Comparison of ENCODE assay signal across 9 cellular contexts in the genomic region with DNA sequence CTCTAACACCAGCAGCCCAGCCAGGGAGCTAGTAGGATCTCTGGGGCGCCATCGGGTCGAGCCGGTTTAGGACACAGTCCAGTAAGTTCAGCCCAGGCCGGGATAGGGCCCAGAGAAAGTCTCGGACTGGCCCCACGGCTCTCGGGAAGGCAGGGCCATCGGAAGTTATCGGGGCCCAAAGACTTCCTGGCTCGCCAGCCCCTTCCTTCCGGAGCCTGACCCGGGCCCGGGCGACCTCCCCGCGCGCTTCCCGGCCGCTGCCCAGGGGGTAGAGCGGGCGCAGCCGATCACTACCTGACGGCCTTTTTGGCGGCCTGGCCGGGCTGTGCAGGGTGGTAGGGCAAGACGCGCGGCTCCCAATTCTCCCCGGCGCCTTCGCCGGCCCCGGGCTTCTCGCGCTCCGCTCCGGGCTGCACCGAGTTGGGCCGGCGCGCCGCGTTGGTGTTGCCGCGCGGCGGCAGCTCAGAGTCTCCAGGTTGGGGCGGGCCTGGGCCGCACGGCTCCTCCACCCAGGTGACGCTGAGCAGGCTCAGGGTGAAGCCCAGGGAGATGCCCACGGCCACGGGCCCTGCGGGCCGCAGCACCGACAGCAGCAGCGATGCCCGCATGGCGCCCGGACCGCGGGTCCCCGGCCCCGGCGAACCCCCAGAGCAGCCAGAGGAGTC. TPM values are rescaled to one million over a fixed set of nuclear protein-coding genes. Genes with fewer than 3 reads are reported as not detected.
DNase-seq lines count a peak whose midpoint lies in the region; ATAC-seq, FAIRE-seq and TF ChIP-seq lines count a peak whose summit lies in the region.
"Had no signal": no experiment of that assay in that cellular context is flagged by ENCODE, and none has a peak within 500 bp of the region (broad histone marks: within the 10 kb centered on the region; RNA-seq: fewer than 3 reads in every experiment).

No MANE protein-coding gene starts in this region.

- H4K91ac ChIP-seq in mesenchymal stem cell (ENCODE audit: low read length), result peak overlapping the region; percentile 79

- H3K27ac ChIP-seq in OCI-LY3 (ENCODE audit: low read length), result peak overlapping the region; percentile 60
- H3K27ac ChIP-seq in mesenchymal stem cell (ENCODE audit: low read length, poor library complexity, severe bottlenecking), result peak overlapping the region; percentile 63
- peak overlapping the region; percentile 85 for H3K27ac ChIP-seq in upper lobe of right lung

- H2BK120ac ChIP-seq in mesenchymal stem cell (ENCODE audit: low read depth, low read length), result peak overlapping the region; percentile 83

- H3K9me3 Mint-ChIP-seq in dendritic cell treated with granulocyte-macrophage colony-stimulating factor and Interleukin-4, amounts not matched to agents 40 ng/mL and 50 ng/mL, for 4 days, result no peaks in the 10 kb centered on the region

- peak overlapping the region; percentile 93 for H2BK15ac ChIP-seq in mesenchymal stem cell (ENCODE audit: low read depth, poor library complexity, severe bottlenecking)

- peaks cover 14% of the 10 kb centered on the region; the same call in 1 of the 2 replicates for H4K20me1 ChIP-seq in OCI-LY3 (ENCODE audit: insufficient read depth, low read length)

- H2BK12ac ChIP-seq in mesenchymal stem cell (ENCODE audit: low read length in 2 of 2), result no peak overlapping the region

- intact Hi-C loops in dendritic cell treated with granulocyte-macrophage colony-stimulating factor and Interleukin-4, amounts not matched to agents 40 ng/mL and 50 ng/mL, for 4 days (cut with micrococcal nuclease), result no loop called here
- intact Hi-C loops in upper lobe of right lung (cut with DNase I), result no loop called here

- H2AK5ac ChIP-seq in mesenchymal stem cell (ENCODE audit: low read length, severe bottlenecking), result no peak overlapping the region

- WGBS in mesenchymal stem cell, result under 1% methylated on average over 62 of the region's 66 CpGs

- H3K79me1 ChIP-seq in mesenchymal stem cell (replicated peaks; ENCODE audit: low read length, poor library complexity, severe bottlenecking), result peaks cover 26% of the 10 kb centered on the region

- no peaks in the 10 kb centered on the region for H3K9me3 ChIP-seq in OCI-LY3 (ENCODE audit: insufficient read depth, low read length)
- H3K9me3 ChIP-seq in mesenchymal stem cell (ENCODE audit: control insufficient read depth, low read length), result no peaks in the 10 kb centered on the region
- H3K9me3 ChIP-seq in upper lobe of right lung, result no peaks in the 10 kb centered on the region

- peak; percentile 17 for ATAC-seq in GM18508 (IDR thresholded peaks at IDR 0.05; ENCODE audit: insufficient read depth, unreplicated experiment)
- ATAC-seq in HG02870 (IDR thresholded peaks at IDR 0.05; ENCODE audit: unreplicated experiment), result peak; percentile 29
- peak; percentile 38 for ATAC-seq in upper lobe of right lung

- H3K4me1 Mint-ChIP-seq in dendritic cell treated with granulocyte-macrophage colony-stimulating factor and Interleukin-4, amounts not matched to agents 40 ng/mL and 50 ng/mL, for 4 days (ENCODE audit: low read depth), result peaks cover 9% of the 10 kb centered on the region

- DNase-seq in Ammon's horn (ENCODE audit: low spot score) (peak; percentile 39), mesenchymal stem cell (peak; percentile 57), upper lobe of right lung (peak; percentile 77), HTR-8/SVneo (ENCODE audit: insufficient read length, low spot score) (no peak)

- peak overlapping the region; percentile 48 for H3K4me3 Mint-ChIP-seq in dendritic cell treated with granulocyte-macrophage colony-stimulating factor and Interleukin-4, amounts not matched to agents 40 ng/mL and 50 ng/mL, for 4 days

- H3K9ac ChIP-seq in OCI-LY3 (ENCODE audit: low read length) (peak overlapping the region; percentile 83), mesenchymal stem cell (ENCODE audit: low read length) (peak overlapping the region; percentile 94)

- H3K4me1 ChIP-seq in OCI-LY3 (ENCODE audit: low read length) (peaks cover 6% of the 10 kb centered on the region), mesenchymal stem cell (ENCODE audit: control insufficient read depth, insufficient read depth, low read depth, low read length) (peaks cover 35% of the 10 kb centered on the region), upper lobe of right lung (peaks cover 24% of the 10 kb centered on the region)

- peaks cover 76% of the 10 kb centered on the region for H3K27me3 Mint-ChIP-seq in dendritic cell treated with granulocyte-macrophage colony-stimulating factor and Interleukin-4, amounts not matched to agents 40 ng/mL and 50 ng/mL, for 4 days

- H3K14ac ChIP-seq in mesenchymal stem cell (ENCODE audit: low read length in 2 of 2), result peak overlapping the region in 1 of 2 experiments; percentile 22

- H3K4me2 ChIP-seq in OCI-LY3 (ENCODE audit: low read length), result peak overlapping the region; percentile 97
- peak overlapping the region; percentile 85 for H3K4me2 ChIP-seq in mesenchymal stem cell (ENCODE audit: low read length, poor library complexity, severe bottlenecking)

- peak overlapping the region; percentile 37 to 84 for H3K18ac ChIP-seq in mesenchymal stem cell (ENCODE audit: low read depth in 1 of 2, low read length in 2 of 2)

- peak overlapping the region; percentile 53 for H4K8ac ChIP-seq in mesenchymal stem cell (ENCODE audit: low read length)

- peaks cover 8% of the 10 kb centered on the region for H3K79me2 ChIP-seq in OCI-LY3 (ENCODE audit: low read length)

- no peak overlapping the region for H3K23ac ChIP-seq in mesenchymal stem cell (ENCODE audit: low read length in 2 of 2)

- peak overlapping the region; percentile 99 for H3K4me3 ChIP-seq in OCI-LY3 (ENCODE audit: low read length)
- H3K4me3 ChIP-seq in mesenchymal stem cell (ENCODE audit: insufficient read depth in 1 of 2, low read depth in 1 of 2, low read length in 2 of 2), result peak overlapping the region; percentile 84 to 95
- H3K4me3 ChIP-seq in upper lobe of right lung, result peak overlapping the region; percentile 70

- H3K4ac ChIP-seq in mesenchymal stem cell (ENCODE audit: low read depth in 1 of 2, low read length in 2 of 2), result no peak overlapping the region

- no peak overlapping the region for H2BK5ac ChIP-seq in mesenchymal stem cell (ENCODE audit: low read depth, low read length, poor library complexity, severe bottlenecking)

- no peak for FAIRE-seq in HTR-8/SVneo (lab: Jason Lieb, UNC)

- peak overlapping the region; percentile 39 for H3K27ac Mint-ChIP-seq in dendritic cell treated with granulocyte-macrophage colony-stimulating factor and Interleukin-4, amounts not matched to agents 40 ng/mL and 50 ng/mL, for 4 days

- no peak for TF ChIP-seq CTCF in OCI-LY3 (IDR thresholded peaks at IDR 0.05; ENCODE audit: low read depth, low read length)
- TF ChIP-seq CTCF in upper lobe of right lung (IDR thresholded peaks at IDR 0.05), result no peak

- H3K27me3 ChIP-seq in OCI-LY3 (ENCODE audit: low read depth, low read length) (no peaks in the 10 kb centered on the region), mesenchymal stem cell (ENCODE audit: control insufficient read depth in 1 of 2, insufficient read depth in 1 of 2, low read length in 2 of 2) (peaks cover 0 to 3% of the 10 kb centered on the region in 2 experiments), upper lobe of right lung (no peaks in the 10 kb centered on the region)

- H2AFZ ChIP-seq in OCI-LY3 (ENCODE audit: low read depth, low read length), result peak overlapping the region; percentile 41; the same call in 1 of the 2 replicates
- H2AFZ ChIP-seq in mesenchymal stem cell (ENCODE audit: low read depth, low read length), result peak overlapping the region; percentile 49

- H3K36me3 ChIP-seq in OCI-LY3 (replicated peaks; ENCODE audit: low read depth, low read length) (peaks cover 8% of the 10 kb centered on the region), mesenchymal stem cell (ENCODE audit: control insufficient read depth in 1 of 2, insufficient read depth in 2 of 2, low read depth in 1 of 2, low read length in 2 of 2) (peaks cover 41 to 44% of the 10 kb centered on the region in 2 experiments), upper lobe of right lung (peaks cover 22% of the 10 kb centered on the region)

- H3K36me3 Mint-ChIP-seq in dendritic cell treated with granulocyte-macrophage colony-stimulating factor and Interleukin-4, amounts not matched to agents 40 ng/mL and 50 ng/mL, for 4 days (ENCODE audit: low read depth), result no peaks in the 10 kb centered on the region

RNA-seq across cellular contexts. Expression of gene CHPF, which starts 0.5 kb away (rescaled TPM):
- polyA plus RNA-seq in mesenchymal stem cell (2013, experiment 1 of 2), result 134 TPM
- polyA plus RNA-seq in mesenchymal stem cell (2013, experiment 2 of 2), result 133 TPM
- total RNA-seq in upper lobe of right lung, result 45.3 TPM

RNA-seq across cellular contexts. Expression of gene TMEM198, which starts 0.8 kb away (rescaled TPM):
- 1.5 TPM for polyA plus RNA-seq in mesenchymal stem cell (2013, experiment 1 of 2)
- polyA plus RNA-seq in mesenchymal stem cell (2013, experiment 2 of 2), result 1.3 TPM
- 2.9 TPM for total RNA-seq in upper lobe of right lung

RNA-seq across cellular contexts. Expression of gene OBSL1, which starts 28.3 kb away (rescaled TPM):
- polyA plus RNA-seq in mesenchymal stem cell (2013, experiment 1 of 2), result 19.4 TPM
- polyA plus RNA-seq in mesenchymal stem cell (2013, experiment 2 of 2), result 20.0 TPM
- total RNA-seq in upper lobe of right lung, result 72.8 TPM

RNA-seq across cellular contexts. Expression of gene ASIC4, which starts 28.8 kb away (rescaled TPM):
- not detected for polyA plus RNA-seq in mesenchymal stem cell (2013, experiment 1 of 2)
- not detected for polyA plus RNA-seq in mesenchymal stem cell (2013, experiment 2 of 2)
- total RNA-seq in upper lobe of right lung, result 0.55 TPM
- total RNA-seq: T-helper 1 cell treated with Interleukin-12 subunit alpha and Interleukin-12 subunit beta and Interleukin-4 antibody, amounts not matched to agents 30 ng/mL and 1 ng/mL, for 36 hours had no signal

RNA-seq across cellular contexts. Expression of gene INHA, which starts 29.0 kb away (rescaled TPM):
- 0.30 TPM for polyA plus RNA-seq in mesenchymal stem cell (2013, experiment 1 of 2)
- polyA plus RNA-seq in mesenchymal stem cell (2013, experiment 2 of 2), result 0.18 TPM
- 0.43 TPM for total RNA-seq in upper lobe of right lung
- total RNA-seq: T-helper 1 cell treated with Interleukin-12 subunit alpha and Interleukin-12 subunit beta and Interleukin-4 antibody, amounts not matched to agents 30 ng/mL and 1 ng/mL, for 36 hours had no signal
